In the genomic region with DNA sequence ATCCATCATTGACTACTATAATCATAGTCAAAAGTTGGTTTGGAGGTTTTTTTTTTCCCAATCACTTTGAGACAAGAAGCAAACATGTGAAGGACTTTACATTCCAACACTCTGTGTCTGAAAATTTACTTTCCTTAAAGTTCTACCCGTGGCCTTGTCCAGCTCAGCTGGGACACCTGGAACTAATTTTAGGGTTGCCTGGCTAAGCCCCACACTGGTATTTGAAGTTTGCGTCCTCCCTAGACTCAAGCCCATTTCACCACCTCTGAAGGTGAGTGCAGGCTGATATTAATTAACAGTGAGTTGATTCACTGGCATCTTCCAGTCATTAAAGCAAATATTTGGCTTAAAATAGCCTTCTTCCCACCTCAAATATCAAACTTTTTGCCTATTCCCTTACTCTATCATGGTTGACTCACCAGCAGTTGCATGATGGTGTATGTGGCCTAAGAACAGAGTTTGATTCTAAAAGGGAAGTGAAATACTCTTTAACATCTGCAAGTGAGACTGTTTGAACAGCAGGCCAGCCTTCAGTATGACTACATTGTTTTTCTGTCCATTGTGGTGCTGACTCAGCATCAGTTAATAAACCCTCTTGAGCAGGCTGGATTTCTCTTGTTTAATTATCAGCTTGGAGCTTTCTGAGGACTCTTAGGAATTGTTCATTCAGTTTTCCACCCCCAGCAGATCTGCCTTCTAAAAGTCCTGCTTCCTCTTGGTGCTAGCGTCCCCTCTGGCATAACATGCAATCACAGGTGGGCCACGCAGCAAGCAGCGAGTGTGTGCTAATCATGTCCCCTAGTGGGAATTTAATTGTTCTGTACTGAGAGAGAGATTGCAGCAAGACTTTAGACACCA, we compare ENCODE assay signal across 8 cellular contexts. TPM values are rescaled to one million over a fixed set of nuclear protein-coding genes. Genes with fewer than 3 reads are reported as not detected.
DNase-seq lines count a peak whose midpoint lies in the region; ATAC-seq and TF ChIP-seq lines count a peak whose summit lies in the region.

No MANE protein-coding gene starts in this region.

- H3K36me3 ChIP-seq in brain microvascular endothelial cell (replicated peaks), result no peaks in the 10 kb centered on the region

- ATAC-seq in GM19372 (IDR thresholded peaks at IDR 0.05; ENCODE audit: low read depth, unreplicated experiment), result peak; percentile 60
- peak; percentile 63 for ATAC-seq in HG03196 (IDR thresholded peaks at IDR 0.05; ENCODE audit: unreplicated experiment)

- peak; percentile 87 for DNase-seq in EH (ENCODE audit: low read depth)
- peak; percentile 52 for DNase-seq in NCI-H82 treated with DMSO at 0.1 percent for 48 hours (lab: John Stamatoyannopoulos, UW; ENCODE audit: unreplicated experiment)
- DNase-seq in brain microvascular endothelial cell, result peak; percentile 47
- DNase-seq in lung microvascular endothelial cell (ENCODE audit: low read depth in 2 of 2), result peak; percentile 31 to 38
- no peak for DNase-seq in effector CD8-positive, alpha-beta T cell (lab: John Stamatoyannopoulos, UW)
- no peak for DNase-seq in NCI-H128 (lab: John Stamatoyannopoulos, UW; ENCODE audit: unreplicated experiment)

- in situ Hi-C loops in brain microvascular endothelial cell (cut with HindIII; ENCODE audit: low pct_ligation_motif_present, low sequenced_read_pairs), result no loop called here

- H3K27ac ChIP-seq in brain microvascular endothelial cell, result no peak overlapping the region

- no peak overlapping the region for H3K4me3 ChIP-seq in brain microvascular endothelial cell (ENCODE audit: low read depth, low read length)

- no peaks in the 10 kb centered on the region for H3K27me3 ChIP-seq in brain microvascular endothelial cell (replicated peaks)

- peak; percentile 82 for TF ChIP-seq CTCF in brain microvascular endothelial cell (IDR thresholded peaks at IDR 0.05; ENCODE audit: low read depth, low read length, missing control alignments)

RNA-seq across cellular contexts. Expression of gene PRDM1, which starts 1.8 kb away (rescaled TPM):
- 0.40 and 1.3 TPM in 2 replicates for total RNA-seq in lung microvascular endothelial cell

Comparison
In these comparisons a context has a peak if more than half of its experiments do, and no peak if none do; other contexts are left out.
1. DNase-seq: peak in EH (single experiment), NCI-H82 treated with DMSO at 0.1 percent for 48 hours (single experiment), brain microvascular endothelial cell (single experiment) and lung microvascular endothelial cell (2 of 2); none in effector CD8-positive, alpha-beta T cell (single experiment) and NCI-H128 (single experiment).